6 cellular contexts compared by ENCODE assay signal in genomic region chr7:147681530-147681929, GRCh38.
"Had no signal": no experiment of that assay in that cellular context is flagged by ENCODE, and none has a peak within 500 bp of the region (broad histone marks: within the 10 kb centered on the region; RNA-seq: fewer than 3 reads in every experiment).

No MANE protein-coding gene starts in this region.

- H3K4me3 ChIP-seq: GM23248, HAP-1, K562 had no signal

- ATAC-seq: K562 had no signal

- H3K4me1 ChIP-seq: HAP-1 had no signal

- H3K27ac ChIP-seq: GM23248 had no signal

- DNase-seq: GM23248, GOT3, H7, IMR-90 had no signal

- H2AFZ ChIP-seq: GM23248 had no signal

- H3K36me3 ChIP-seq: HAP-1 had no signal

- H3K9ac ChIP-seq: GM23248 had no signal

- H3K9me3 ChIP-seq: HAP-1 had no signal
